In the genomic region with DNA sequence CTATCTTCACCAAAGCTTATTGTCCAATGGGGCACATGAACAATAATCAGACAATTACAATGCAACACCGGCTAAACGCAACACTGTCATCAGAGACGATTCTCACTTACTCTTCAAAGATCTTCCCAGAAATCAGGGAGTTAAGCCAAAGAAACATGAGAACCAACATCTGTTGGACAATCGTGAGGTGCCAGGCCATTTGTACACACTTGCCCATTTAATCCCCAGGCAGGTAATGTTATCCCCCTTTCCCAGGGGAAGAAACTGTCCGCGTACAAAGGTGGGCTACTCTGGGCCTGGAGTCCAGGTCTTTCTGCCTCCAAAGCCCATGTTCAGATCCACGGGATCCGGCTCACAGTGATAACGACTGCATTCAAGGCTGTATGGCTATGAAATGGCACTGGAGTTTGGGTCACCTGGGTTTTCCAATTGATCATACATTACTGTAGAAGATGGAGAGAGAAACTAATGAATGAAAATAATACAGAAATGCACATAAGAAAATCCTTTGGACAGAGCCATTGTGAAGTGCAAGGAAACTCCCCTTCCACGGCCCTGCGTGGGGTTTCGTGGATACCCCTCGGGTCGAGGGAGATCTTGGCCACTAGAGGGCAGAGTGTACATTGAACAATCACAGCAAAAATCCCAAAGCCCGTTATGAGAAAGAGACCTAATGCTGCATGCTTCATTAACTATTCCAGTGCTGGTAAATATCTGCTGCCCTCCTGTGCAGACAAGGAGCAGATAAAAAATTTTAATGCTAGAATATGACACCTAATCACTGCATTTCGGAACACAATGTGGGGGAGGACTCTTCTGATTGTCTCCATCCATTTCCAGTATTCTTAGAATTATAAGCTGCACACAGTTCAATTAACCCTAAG, we compare ENCODE assay signal across 8 cellular contexts.
DNase-seq lines count a peak whose midpoint lies in the region; ATAC-seq and TF ChIP-seq lines count a peak whose summit lies in the region.

No MANE protein-coding gene starts in this region.

- POLR2A ChIA-PET in HEK293T (lab: Yijun Ruan, JAX): no interaction called here
- POLR2A ChIA-PET in naive thymus-derived CD4-positive, alpha-beta T cell (lab: Charles Lee): no interaction called here

- H3K27ac Mint-ChIP-seq in naive thymus-derived CD4-positive, alpha-beta T cell: no peak overlapping the region

- H3K27me3 ChIP-seq in naive thymus-derived CD4-positive, alpha-beta T cell (ENCODE audit: control insufficient read depth in 2 of 2, insufficient read depth in 2 of 2, low read length in 2 of 2): no peaks in the 10 kb centered on the region
- H3K27me3 ChIP-seq in thoracic aorta (replicated peaks; ENCODE audit: insufficient read depth): no peaks in the 10 kb centered on the region

- peaks cover 0 to 48% (median 0%) of the 10 kb centered on the region in 7 donors for H3K4me1 Mint-ChIP-seq in naive thymus-derived CD4-positive, alpha-beta T cell

- CTCF ChIA-PET in HEK293T (lab: Yijun Ruan, JAX): interaction anchor here (0.7 to 2.5 kb wide), 9 partner anchors 9 to 390 kb away, joined by 3 to 16 read pairs (median 4); no protein-coding TSS in a partner anchor
- CTCF ChIA-PET in naive thymus-derived CD4-positive, alpha-beta T cell (lab: Charles Lee): interaction anchor here (0.6 kb wide), 1 partner anchor 149 kb away, joined by 3 read pairs; no protein-coding TSS in a partner anchor

- ATAC-seq in naive thymus-derived CD4-positive, alpha-beta T cell: peak; percentile 79
- peak; percentile 54 for ATAC-seq in thoracic aorta (ENCODE audit: insufficient number of reproducible peaks, low FRiP score, low read depth)

- no peak overlapping the region for H3K27ac ChIP-seq in naive thymus-derived CD4-positive, alpha-beta T cell (ENCODE audit: low read depth, low read length)
- no peak overlapping the region for H3K27ac ChIP-seq in thoracic aorta

- H3K27me3 Mint-ChIP-seq in naive thymus-derived CD4-positive, alpha-beta T cell: peaks cover 0 to 8% (median 0%) of the 10 kb centered on the region in 5 donors

- TF ChIP-seq CTCF in epithelial cell of esophagus (IDR thresholded peaks at IDR 0.05; ENCODE audit: insufficient read depth, low read depth, low read length, missing control alignments) (peak; percentile 92), thoracic aorta (IDR thresholded peaks at IDR 0.05) (peak; percentile 82)

- H3K36me3 Mint-ChIP-seq in naive thymus-derived CD4-positive, alpha-beta T cell: peaks cover 0 to 2% (median 0%) of the 10 kb centered on the region in 5 donors

- H3K9me3 Mint-ChIP-seq in naive thymus-derived CD4-positive, alpha-beta T cell: no peaks in the 10 kb centered on the region

- H3K4me3 Mint-ChIP-seq in naive thymus-derived CD4-positive, alpha-beta T cell: no peak overlapping the region

- H3K4me3 ChIP-seq in epithelial cell of esophagus (ENCODE audit: low read length) (no peak overlapping the region), thoracic aorta (no peak overlapping the region)
- H3K4me3 ChIP-seq in naive thymus-derived CD4-positive, alpha-beta T cell (ENCODE audit: low read length): no peak overlapping the region

- H3K36me3 ChIP-seq in naive thymus-derived CD4-positive, alpha-beta T cell (ENCODE audit: control insufficient read depth in 2 of 3, insufficient read depth in 3 of 3, low read length in 3 of 3): no peaks in the 10 kb centered on the region
- H3K36me3 ChIP-seq in thoracic aorta: no peaks in the 10 kb centered on the region

- peak; percentile 2 for DNase-seq in DMS 273 treated with DMSO at 0.1 percent for 48 hours (lab: John Stamatoyannopoulos, UW)
- DNase-seq in HEK293T (ENCODE audit: extremely low spot score): peak; percentile 69
- DNase-seq in NCI-H524 treated with DMSO at 0.1 percent for 48 hours (lab: John Stamatoyannopoulos, UW): peak; percentile 84
- peak; percentile 69 for DNase-seq in activated CD8-positive, alpha-beta memory T cell treated with anti-CD3 and anti-CD28 coated beads for 24 hours
- peak; percentile 53 for DNase-seq in epithelial cell of esophagus (ENCODE audit: low read depth)
- DNase-seq in naive thymus-derived CD4-positive, alpha-beta T cell: peak in 8 of 9 donors; percentile 2 to 56 (median 30)
- DNase-seq in thoracic aorta (ENCODE audit: low spot score): no peak
- no peak for DNase-seq in mesenteric fat pad (ENCODE audit: low spot score)

- intact Hi-C loops in naive thymus-derived CD4-positive, alpha-beta T cell (cut with micrococcal nuclease): loop anchor here in 1 of 2 donors (1.0 to 5.0 kb wide), 4 partner anchors 111 to 483 kb away; a partner anchor contains a TSS

- H3K9me3 ChIP-seq in naive thymus-derived CD4-positive, alpha-beta T cell (ENCODE audit: control insufficient read depth in 2 of 3, low read length in 3 of 3): no peaks in the 10 kb centered on the region
- H3K9me3 ChIP-seq in thoracic aorta: no peaks in the 10 kb centered on the region

- no peaks in the 10 kb centered on the region for H3K4me1 ChIP-seq in naive thymus-derived CD4-positive, alpha-beta T cell (ENCODE audit: control insufficient read depth in 2 of 2, insufficient read depth in 2 of 2, low read length in 2 of 2)
- peaks cover 0 to 4% of the 10 kb centered on the region in 2 donors for H3K4me1 ChIP-seq in thoracic aorta (ENCODE audit: control insufficient read depth in 1 of 2, low read depth in 2 of 2)

TF ChIP-seq in HEK293T, 16 proteins besides CTCF, POLR2A, EP300 and RAD21:
- no peak for TF ChIP-seq SP1 (IDR thresholded peaks at IDR 0.05)
- TF ChIP-seq TARDBP (IDR thresholded peaks at IDR 0.05): 0 out of 2 replicates have a peak, but pooled peaks have one; percentile 13
- no peak for TF ChIP-seq FOXA1 (IDR thresholded peaks at IDR 0.05)
- no peak for TF ChIP-seq ZNF384 (IDR thresholded peaks at IDR 0.05)
- TF ChIP-seq ARNT (IDR thresholded peaks at IDR 0.05): no peak
TF ChIP-seq in HEK293T: peak in this region for 1.

Comparison
In these comparisons a context has a peak if more than half of its experiments do, and no peak if none do; other contexts are left out.
1. DNase-seq: peak in DMS 273 treated with DMSO at 0.1 percent for 48 hours (single experiment), HEK293T (single experiment), NCI-H524 treated with DMSO at 0.1 percent for 48 hours (single experiment), activated CD8-positive, alpha-beta memory T cell treated with anti-CD3 and anti-CD28 coated beads for 24 hours (single experiment), epithelial cell of esophagus (single experiment) and naive thymus-derived CD4-positive, alpha-beta T cell (8 of 9); none in thoracic aorta (single experiment) and mesenteric fat pad (single experiment).